ENCODE assay signal across 8 cellular contexts in genomic region chr6:141484726-141485125, GRCh38.
DNase-seq lines count a peak whose midpoint lies in the region; ATAC-seq and TF ChIP-seq lines count a peak whose summit lies in the region.

No MANE protein-coding gene starts in this region.

- H3K9ac ChIP-seq in parathyroid adenoma, result no peak overlapping the region
- H3K9ac ChIP-seq in endodermal cell (ENCODE audit: extremely low read depth, low read length, poor library complexity, severe bottlenecking), result no peak overlapping the region

- H3K4me1 Mint-ChIP-seq in endodermal cell, result no peaks in the 10 kb centered on the region

- peak overlapping the region; percentile 9 for H2AFZ ChIP-seq in parathyroid adenoma

- no peaks in the 10 kb centered on the region for H3K27me3 ChIP-seq in parathyroid adenoma (ENCODE audit: control insufficient read depth, insufficient read depth, low read length)
- H3K27me3 ChIP-seq in endodermal cell (ENCODE audit: control insufficient read depth, insufficient read depth, low read length, poor library complexity, severe bottlenecking), result no peaks in the 10 kb centered on the region

- no peaks in the 10 kb centered on the region for H3K27me3 Mint-ChIP-seq in endodermal cell (ENCODE audit: insufficient read depth)

- WGBS in endodermal cell (ENCODE audit: insufficient coverage in 1 of 2, insufficient read length in 1 of 2), 2 experiments, result 78 to 100% methylated on average over 1 to 3 of the region's 3 CpGs

- H3K4me3 ChIP-seq in parathyroid adenoma (ENCODE audit: low read depth, low read length), result no peak overlapping the region
- H3K4me3 ChIP-seq in endodermal cell (ENCODE audit: low read length), result no peak overlapping the region

- H3K4me1 ChIP-seq in parathyroid adenoma, result no peaks in the 10 kb centered on the region
- H3K4me1 ChIP-seq in endodermal cell (ENCODE audit: control insufficient read depth, insufficient read depth, low read length), result no peaks in the 10 kb centered on the region

- H3K4me3 Mint-ChIP-seq in endodermal cell, result no peak overlapping the region

- no peak for TF ChIP-seq POLR2A in GM18505 (IDR thresholded peaks at IDR 0.05; ENCODE audit: borderline replicate concordance, extremely low read depth, insufficient read depth, insufficient read length)

- no peaks in the 10 kb centered on the region for H3K9me3 Mint-ChIP-seq in endodermal cell

- no peaks in the 10 kb centered on the region for H3K79me2 ChIP-seq in parathyroid adenoma

- no peak overlapping the region for H3K27ac ChIP-seq in parathyroid adenoma
- H3K27ac ChIP-seq in endodermal cell (ENCODE audit: low read depth, low read length), result no peak overlapping the region

- H3K36me3 ChIP-seq in parathyroid adenoma (ENCODE audit: control insufficient read depth, insufficient read depth, low read length) (no peaks in the 10 kb centered on the region), endodermal cell (ENCODE audit: control insufficient read depth, insufficient read depth, low read length) (no peaks in the 10 kb centered on the region)

- H3K9me3 ChIP-seq in parathyroid adenoma (ENCODE audit: control insufficient read depth, low read length) (no peaks in the 10 kb centered on the region), endodermal cell (ENCODE audit: control insufficient read depth, low read length) (no peaks in the 10 kb centered on the region)

- H3K36me3 Mint-ChIP-seq in endodermal cell (ENCODE audit: low read depth), result no peaks in the 10 kb centered on the region

- TF ChIP-seq CTCF in parathyroid adenoma (IDR thresholded peaks at IDR 0.05), result no peak
- no peak for TF ChIP-seq CTCF in endodermal cell (conservative IDR thresholded peaks at IDR 0.05)

- H3K27ac Mint-ChIP-seq in endodermal cell, result no peak overlapping the region

- H3K4me2 ChIP-seq in parathyroid adenoma (ENCODE audit: low read length), result no peak overlapping the region

- peak; percentile 7 to 26 for DNase-seq in activated CD4-positive, alpha-beta T cell treated with anti-CD3 and anti-CD28 coated beads, Interleukin-2, amount 50 U/mL, for 48 hours
- no peak for DNase-seq in HK-2 (ENCODE audit: unreplicated experiment)
- DNase-seq in T1000 (lab: John Stamatoyannopoulos, UW), result no peak
- no peak for DNase-seq in endodermal cell

- ATAC-seq in GM18505 (IDR thresholded peaks at IDR 0.05; ENCODE audit: unreplicated experiment), result peak; percentile 79
- peak; percentile 87 for ATAC-seq in GM21528 (IDR thresholded peaks at IDR 0.05; ENCODE audit: low FRiP score, unreplicated experiment)
- peak; percentile 68 for ATAC-seq in HG03575 (IDR thresholded peaks at IDR 0.05; ENCODE audit: extremely low read depth, insufficient number of reproducible peaks, low FRiP score, unreplicated experiment)

Comparison
In these comparisons a context has a peak if more than half of its experiments do, and no peak if none do; other contexts are left out.
1. DNase-seq: peak in activated CD4-positive, alpha-beta T cell treated with anti-CD3 and anti-CD28 coated beads, Interleukin-2, amount 50 U/mL, for 48 hours (2 of 2); none in HK-2 (single experiment), T1000 (single experiment) and endodermal cell (single experiment).
2. Peak in every context shown above with its lines, with median percentiles within 50 percentile points of each other: ATAC-seq.